ENCODE assay signal across 1 cellular context in the genomic region with DNA sequence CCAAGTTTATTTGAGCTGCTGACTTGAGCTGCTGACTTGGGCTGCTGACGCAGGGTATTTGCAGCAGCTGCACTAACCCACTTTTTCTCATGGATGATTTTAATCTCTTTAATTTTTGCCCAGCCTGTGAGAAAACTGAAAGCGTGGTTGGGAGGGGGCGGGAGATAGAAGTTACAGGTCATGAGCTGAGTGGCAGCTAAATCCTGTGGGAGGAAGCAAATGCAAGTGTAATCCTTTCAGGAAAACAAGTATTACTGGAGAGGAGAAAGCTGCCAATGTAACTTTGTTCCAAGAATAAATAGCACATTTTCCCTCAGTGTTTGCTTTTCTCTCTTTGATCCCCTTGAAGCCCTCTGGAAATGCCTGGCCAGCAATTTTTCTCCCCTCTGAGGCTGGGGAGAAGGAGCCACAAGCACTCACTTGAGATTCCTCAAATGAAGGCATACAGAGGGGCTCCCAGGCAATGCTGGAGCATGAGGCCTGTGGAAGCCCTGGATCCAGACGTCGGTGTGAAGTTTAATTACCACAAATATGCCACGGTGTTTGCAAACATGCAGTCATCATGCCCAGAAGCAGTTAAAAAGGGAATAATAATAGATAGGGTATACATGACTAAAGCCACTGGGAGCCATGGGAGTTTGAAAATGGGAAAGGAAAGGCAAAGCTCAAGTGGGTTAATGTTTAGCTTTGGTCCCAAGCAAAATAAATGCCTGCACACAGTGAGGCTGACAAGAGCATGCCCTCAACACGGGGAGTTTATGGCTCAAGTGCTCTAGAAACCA.
TF ChIP-seq lines count a peak whose summit lies in the region.

No MANE protein-coding gene starts in this region.

TF ChIP-seq in HepG2, 621 proteins besides CTCF, POLR2A, EP300 and RAD21 (continued from another document and continues in another):
- TF ChIP-seq, protein P1, sequence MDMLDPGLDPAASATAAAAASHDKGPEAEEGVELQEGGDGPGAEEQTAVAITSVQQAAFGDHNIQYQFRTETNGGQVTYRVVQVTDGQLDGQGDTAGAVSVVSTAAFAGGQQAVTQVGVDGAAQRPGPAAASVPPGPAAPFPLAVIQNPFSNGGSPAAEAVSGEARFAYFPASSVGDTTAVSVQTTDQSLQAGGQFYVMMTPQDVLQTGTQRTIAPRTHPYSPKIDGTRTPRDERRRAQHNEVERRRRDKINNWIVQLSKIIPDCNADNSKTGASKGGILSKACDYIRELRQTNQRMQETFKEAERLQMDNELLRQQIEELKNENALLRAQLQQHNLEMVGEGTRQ (IDR thresholded peaks at IDR 0.05; ENCODE audit: low read depth, low read length): no peak
- TF ChIP-seq, protein P1 (CRISPR knock-in tag; IDR thresholded peaks at IDR 0.05; ENCODE audit: borderline replicate concordance): 0 out of 2 replicates have a peak, but pooled peaks have one; percentile 45
- TF ChIP-seq CBFB (CRISPR knock-in tag; IDR thresholded peaks at IDR 0.05): no peak
- TF ChIP-seq MTF2 (CRISPR knock-in tag; IDR thresholded peaks at IDR 0.05; ENCODE audit: borderline replicate concordance): no peak
- no peak for TF ChIP-seq NR1H2 (CRISPR knock-in tag; IDR thresholded peaks at IDR 0.05; ENCODE audit: borderline replicate concordance, low read depth)
- no peak for TF ChIP-seq PHF8 (CRISPR knock-in tag; IDR thresholded peaks at IDR 0.05)
- TF ChIP-seq ZNF776 (CRISPR knock-in tag; IDR thresholded peaks at IDR 0.05): no peak
- TF ChIP-seq, protein P2, sequence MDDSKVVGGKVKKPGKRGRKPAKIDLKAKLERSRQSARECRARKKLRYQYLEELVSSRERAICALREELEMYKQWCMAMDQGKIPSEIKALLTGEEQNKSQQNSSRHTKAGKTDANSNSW (CRISPR knock-in tag; IDR thresholded peaks at IDR 0.05; ENCODE audit: borderline replicate concordance): no peak; the same call in 1 of the 2 replicates
- TF ChIP-seq, protein P3, sequence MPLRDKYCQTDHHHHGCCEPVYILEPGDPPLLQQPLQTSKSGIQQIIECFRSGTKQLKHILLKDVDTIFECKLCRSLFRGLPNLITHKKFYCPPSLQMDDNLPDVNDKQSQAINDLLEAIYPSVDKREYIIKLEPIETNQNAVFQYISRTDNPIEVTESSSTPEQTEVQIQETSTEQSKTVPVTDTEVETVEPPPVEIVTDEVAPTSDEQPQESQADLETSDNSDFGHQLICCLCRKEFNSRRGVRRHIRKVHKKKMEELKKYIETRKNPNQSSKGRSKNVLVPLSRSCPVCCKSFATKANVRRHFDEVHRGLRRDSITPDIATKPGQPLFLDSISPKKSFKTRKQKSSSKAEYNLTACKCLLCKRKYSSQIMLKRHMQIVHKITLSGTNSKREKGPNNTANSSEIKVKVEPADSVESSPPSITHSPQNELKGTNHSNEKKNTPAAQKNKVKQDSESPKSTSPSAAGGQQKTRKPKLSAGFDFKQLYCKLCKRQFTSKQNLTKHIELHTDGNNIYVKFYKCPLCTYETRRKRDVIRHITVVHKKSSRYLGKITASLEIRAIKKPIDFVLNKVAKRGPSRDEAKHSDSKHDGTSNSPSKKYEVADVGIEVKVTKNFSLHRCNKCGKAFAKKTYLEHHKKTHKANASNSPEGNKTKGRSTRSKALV (CRISPR knock-in tag; IDR thresholded peaks at IDR 0.05): peak; percentile 80
- TF ChIP-seq, protein P4, sequence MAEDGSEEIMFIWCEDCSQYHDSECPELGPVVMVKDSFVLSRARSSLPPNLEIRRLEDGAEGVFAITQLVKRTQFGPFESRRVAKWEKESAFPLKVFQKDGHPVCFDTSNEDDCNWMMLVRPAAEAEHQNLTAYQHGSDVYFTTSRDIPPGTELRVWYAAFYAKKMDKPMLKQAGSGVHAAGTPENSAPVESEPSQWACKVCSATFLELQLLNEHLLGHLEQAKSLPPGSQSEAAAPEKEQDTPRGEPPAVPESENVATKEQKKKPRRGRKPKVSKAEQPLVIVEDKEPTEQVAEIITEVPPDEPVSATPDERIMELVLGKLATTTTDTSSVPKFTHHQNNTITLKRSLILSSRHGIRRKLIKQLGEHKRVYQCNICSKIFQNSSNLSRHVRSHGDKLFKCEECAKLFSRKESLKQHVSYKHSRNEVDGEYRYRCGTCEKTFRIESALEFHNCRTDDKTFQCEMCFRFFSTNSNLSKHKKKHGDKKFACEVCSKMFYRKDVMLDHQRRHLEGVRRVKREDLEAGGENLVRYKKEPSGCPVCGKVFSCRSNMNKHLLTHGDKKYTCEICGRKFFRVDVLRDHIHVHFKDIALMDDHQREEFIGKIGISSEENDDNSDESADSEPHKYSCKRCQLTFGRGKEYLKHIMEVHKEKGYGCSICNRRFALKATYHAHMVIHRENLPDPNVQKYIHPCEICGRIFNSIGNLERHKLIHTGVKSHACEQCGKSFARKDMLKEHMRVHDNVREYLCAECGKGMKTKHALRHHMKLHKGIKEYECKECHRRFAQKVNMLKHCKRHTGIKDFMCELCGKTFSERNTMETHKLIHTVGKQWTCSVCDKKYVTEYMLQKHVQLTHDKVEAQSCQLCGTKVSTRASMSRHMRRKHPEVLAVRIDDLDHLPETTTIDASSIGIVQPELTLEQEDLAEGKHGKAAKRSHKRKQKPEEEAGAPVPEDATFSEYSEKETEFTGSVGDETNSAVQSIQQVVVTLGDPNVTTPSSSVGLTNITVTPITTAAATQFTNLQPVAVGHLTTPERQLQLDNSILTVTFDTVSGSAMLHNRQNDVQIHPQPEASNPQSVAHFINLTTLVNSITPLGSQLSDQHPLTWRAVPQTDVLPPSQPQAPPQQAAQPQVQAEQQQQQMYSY (CRISPR knock-in tag; IDR thresholded peaks at IDR 0.05): no peak
- TF ChIP-seq, protein P5, sequence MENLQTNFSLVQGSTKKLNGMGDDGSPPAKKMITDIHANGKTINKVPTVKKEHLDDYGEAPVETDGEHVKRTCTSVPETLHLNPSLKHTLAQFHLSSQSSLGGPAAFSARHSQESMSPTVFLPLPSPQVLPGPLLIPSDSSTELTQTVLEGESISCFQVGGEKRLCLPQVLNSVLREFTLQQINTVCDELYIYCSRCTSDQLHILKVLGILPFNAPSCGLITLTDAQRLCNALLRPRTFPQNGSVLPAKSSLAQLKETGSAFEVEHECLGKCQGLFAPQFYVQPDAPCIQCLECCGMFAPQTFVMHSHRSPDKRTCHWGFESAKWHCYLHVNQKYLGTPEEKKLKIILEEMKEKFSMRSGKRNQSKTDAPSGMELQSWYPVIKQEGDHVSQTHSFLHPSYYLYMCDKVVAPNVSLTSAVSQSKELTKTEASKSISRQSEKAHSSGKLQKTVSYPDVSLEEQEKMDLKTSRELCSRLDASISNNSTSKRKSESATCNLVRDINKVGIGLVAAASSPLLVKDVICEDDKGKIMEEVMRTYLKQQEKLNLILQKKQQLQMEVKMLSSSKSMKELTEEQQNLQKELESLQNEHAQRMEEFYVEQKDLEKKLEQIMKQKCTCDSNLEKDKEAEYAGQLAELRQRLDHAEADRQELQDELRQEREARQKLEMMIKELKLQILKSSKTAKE (CRISPR knock-in tag; IDR thresholded peaks at IDR 0.05; ENCODE audit: borderline replicate concordance): no peak
- TF ChIP-seq, protein P6, sequence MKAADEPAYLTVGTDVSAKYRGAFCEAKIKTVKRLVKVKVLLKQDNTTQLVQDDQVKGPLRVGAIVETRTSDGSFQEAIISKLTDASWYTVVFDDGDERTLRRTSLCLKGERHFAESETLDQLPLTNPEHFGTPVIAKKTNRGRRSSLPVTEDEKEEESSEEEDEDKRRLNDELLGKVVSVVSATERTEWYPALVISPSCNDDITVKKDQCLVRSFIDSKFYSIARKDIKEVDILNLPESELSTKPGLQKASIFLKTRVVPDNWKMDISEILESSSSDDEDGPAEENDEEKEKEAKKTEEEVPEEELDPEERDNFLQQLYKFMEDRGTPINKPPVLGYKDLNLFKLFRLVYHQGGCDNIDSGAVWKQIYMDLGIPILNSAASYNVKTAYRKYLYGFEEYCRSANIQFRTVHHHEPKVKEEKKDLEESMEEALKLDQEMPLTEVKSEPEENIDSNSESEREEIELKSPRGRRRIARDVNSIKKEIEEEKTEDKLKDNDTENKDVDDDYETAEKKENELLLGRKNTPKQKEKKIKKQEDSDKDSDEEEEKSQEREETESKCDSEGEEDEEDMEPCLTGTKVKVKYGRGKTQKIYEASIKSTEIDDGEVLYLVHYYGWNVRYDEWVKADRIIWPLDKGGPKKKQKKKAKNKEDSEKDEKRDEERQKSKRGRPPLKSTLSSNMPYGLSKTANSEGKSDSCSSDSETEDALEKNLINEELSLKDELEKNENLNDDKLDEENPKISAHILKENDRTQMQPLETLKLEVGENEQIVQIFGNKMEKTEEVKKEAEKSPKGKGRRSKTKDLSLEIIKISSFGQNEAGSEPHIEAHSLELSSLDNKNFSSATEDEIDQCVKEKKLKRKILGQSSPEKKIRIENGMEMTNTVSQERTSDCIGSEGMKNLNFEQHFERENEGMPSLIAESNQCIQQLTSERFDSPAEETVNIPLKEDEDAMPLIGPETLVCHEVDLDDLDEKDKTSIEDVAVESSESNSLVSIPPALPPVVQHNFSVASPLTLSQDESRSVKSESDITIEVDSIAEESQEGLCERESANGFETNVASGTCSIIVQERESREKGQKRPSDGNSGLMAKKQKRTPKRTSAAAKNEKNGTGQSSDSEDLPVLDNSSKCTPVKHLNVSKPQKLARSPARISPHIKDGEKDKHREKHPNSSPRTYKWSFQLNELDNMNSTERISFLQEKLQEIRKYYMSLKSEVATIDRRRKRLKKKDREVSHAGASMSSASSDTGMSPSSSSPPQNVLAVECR (CRISPR knock-in tag; IDR thresholded peaks at IDR 0.05; ENCODE audit: borderline replicate concordance): peak; percentile 15; the same call in 1 of the 2 replicates
- TF ChIP-seq ZNF207 (IDR thresholded peaks at IDR 0.05; ENCODE audit: borderline replicate concordance): no peak
- no peak for TF ChIP-seq ZNF33B (CRISPR knock-in tag; IDR thresholded peaks at IDR 0.05)
- TF ChIP-seq, protein P7, sequence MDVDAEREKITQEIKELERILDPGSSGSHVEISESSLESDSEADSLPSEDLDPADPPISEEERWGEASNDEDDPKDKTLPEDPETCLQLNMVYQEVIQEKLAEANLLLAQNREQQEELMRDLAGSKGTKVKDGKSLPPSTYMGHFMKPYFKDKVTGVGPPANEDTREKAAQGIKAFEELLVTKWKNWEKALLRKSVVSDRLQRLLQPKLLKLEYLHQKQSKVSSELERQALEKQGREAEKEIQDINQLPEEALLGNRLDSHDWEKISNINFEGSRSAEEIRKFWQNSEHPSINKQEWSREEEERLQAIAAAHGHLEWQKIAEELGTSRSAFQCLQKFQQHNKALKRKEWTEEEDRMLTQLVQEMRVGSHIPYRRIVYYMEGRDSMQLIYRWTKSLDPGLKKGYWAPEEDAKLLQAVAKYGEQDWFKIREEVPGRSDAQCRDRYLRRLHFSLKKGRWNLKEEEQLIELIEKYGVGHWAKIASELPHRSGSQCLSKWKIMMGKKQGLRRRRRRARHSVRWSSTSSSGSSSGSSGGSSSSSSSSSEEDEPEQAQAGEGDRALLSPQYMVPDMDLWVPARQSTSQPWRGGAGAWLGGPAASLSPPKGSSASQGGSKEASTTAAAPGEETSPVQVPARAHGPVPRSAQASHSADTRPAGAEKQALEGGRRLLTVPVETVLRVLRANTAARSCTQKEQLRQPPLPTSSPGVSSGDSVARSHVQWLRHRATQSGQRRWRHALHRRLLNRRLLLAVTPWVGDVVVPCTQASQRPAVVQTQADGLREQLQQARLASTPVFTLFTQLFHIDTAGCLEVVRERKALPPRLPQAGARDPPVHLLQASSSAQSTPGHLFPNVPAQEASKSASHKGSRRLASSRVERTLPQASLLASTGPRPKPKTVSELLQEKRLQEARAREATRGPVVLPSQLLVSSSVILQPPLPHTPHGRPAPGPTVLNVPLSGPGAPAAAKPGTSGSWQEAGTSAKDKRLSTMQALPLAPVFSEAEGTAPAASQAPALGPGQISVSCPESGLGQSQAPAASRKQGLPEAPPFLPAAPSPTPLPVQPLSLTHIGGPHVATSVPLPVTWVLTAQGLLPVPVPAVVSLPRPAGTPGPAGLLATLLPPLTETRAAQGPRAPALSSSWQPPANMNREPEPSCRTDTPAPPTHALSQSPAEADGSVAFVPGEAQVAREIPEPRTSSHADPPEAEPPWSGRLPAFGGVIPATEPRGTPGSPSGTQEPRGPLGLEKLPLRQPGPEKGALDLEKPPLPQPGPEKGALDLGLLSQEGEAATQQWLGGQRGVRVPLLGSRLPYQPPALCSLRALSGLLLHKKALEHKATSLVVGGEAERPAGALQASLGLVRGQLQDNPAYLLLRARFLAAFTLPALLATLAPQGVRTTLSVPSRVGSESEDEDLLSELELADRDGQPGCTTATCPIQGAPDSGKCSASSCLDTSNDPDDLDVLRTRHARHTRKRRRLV (CRISPR knock-in tag; IDR thresholded peaks at IDR 0.05): no peak; the same call in none of the 2 replicates
- TF ChIP-seq, protein P8, sequence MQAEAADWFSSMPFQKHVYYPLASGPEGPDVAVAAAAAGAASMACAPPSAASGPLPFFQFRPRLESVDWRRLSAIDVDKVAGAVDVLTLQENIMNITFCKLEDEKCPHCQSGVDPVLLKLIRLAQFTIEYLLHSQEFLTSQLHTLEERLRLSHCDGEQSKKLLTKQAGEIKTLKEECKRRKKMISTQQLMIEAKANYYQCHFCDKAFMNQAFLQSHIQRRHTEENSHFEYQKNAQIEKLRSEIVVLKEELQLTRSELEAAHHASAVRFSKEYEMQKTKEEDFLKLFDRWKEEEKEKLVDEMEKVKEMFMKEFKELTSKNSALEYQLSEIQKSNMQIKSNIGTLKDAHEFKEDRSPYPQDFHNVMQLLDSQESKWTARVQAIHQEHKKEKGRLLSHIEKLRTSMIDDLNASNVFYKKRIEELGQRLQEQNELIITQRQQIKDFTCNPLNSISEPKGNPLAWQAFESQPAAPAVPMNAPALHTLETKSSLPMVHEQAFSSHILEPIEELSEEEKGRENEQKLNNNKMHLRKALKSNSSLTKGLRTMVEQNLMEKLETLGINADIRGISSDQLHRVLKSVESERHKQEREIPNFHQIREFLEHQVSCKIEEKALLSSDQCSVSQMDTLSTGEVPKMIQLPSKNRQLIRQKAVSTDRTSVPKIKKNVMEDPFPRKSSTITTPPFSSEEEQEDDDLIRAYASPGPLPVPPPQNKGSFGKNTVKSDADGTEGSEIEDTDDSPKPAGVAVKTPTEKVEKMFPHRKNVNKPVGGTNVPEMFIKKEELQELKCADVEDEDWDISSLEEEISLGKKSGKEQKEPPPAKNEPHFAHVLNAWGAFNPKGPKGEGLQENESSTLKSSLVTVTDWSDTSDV (CRISPR knock-in tag; IDR thresholded peaks at IDR 0.05): no peak
- TF ChIP-seq, protein P9, sequence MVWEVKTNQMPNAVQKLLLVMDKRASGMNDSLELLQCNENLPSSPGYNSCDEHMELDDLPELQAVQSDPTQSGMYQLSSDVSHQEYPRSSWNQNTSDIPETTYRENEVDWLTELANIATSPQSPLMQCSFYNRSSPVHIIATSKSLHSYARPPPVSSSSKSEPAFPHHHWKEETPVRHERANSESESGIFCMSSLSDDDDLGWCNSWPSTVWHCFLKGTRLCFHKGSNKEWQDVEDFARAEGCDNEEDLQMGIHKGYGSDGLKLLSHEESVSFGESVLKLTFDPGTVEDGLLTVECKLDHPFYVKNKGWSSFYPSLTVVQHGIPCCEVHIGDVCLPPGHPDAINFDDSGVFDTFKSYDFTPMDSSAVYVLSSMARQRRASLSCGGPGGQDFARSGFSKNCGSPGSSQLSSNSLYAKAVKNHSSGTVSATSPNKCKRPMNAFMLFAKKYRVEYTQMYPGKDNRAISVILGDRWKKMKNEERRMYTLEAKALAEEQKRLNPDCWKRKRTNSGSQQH (CRISPR knock-in tag; IDR thresholded peaks at IDR 0.05; ENCODE audit: low read depth): peak; percentile 63; the same call in 1 of the 2 replicates
